ENCODE assay signal across 12 cellular contexts in genomic region chr17:57953219-57953618, GRCh38. TPM values are rescaled to one million over a fixed set of nuclear protein-coding genes. Genes with fewer than 3 reads are reported as not detected.
DNase-seq lines count a peak whose midpoint lies in the region; ATAC-seq, FAIRE-seq and TF ChIP-seq lines count a peak whose summit lies in the region.
"Had no signal": no experiment of that assay in that cellular context is flagged by ENCODE, and none has a peak within 500 bp of the region (broad histone marks: within the 10 kb centered on the region; RNA-seq: fewer than 3 reads in every experiment).

No MANE protein-coding gene starts in this region.

- no peaks in the 10 kb centered on the region for H3K9me3 ChIP-seq in right cardiac atrium (ENCODE audit: control insufficient read depth, low read length)
- H3K9me3 ChIP-seq in esophagus (ENCODE audit: control insufficient read depth in 2 of 2, insufficient read depth in 1 of 2, low read depth in 1 of 2, low read length in 1 of 2): no peaks in the 10 kb centered on the region
- H3K9me3 ChIP-seq in neuronal stem cell (replicated peaks in 1 of 2; ENCODE audit: control insufficient read depth in 2 of 2, insufficient read depth in 1 of 2, low read depth in 1 of 2, low read length in 2 of 2): no peaks in the 10 kb centered on the region
- no peaks in the 10 kb centered on the region for H3K9me3 ChIP-seq in vagina
- no peaks in the 10 kb centered on the region for H3K9me3 ChIP-seq in pancreas

- H3K23ac ChIP-seq in neuronal stem cell (ENCODE audit: low read depth, low read length, poor library complexity): no peak overlapping the region

- no peak overlapping the region for H2BK120ac ChIP-seq in neuronal stem cell (ENCODE audit: low read depth, low read length)

- H3K27ac ChIP-seq in right cardiac atrium (ENCODE audit: low read length) (peak overlapping the region; percentile 98), esophagus (ENCODE audit: low read depth in 2 of 2, low read length in 1 of 2) (peak overlapping the region; percentile 93), neuronal stem cell (replicated peaks; ENCODE audit: low read length) (no peak overlapping the region), vagina (peak overlapping the region; percentile 99), pancreas (peak overlapping the region in 1 of 4 donors; percentile 92)
- H3K27ac ChIP-seq: KMS-11 had no signal

- H3K4me1 ChIP-seq in right cardiac atrium (ENCODE audit: control insufficient read depth, insufficient read depth, low read length) (peaks cover 33% of the 10 kb centered on the region), esophagus (ENCODE audit: control insufficient read depth in 2 of 2, insufficient read depth in 2 of 2, low read length in 1 of 2) (peaks cover 7 to 18% of the 10 kb centered on the region in 2 donors), neuronal stem cell (ENCODE audit: control insufficient read depth in 2 of 2, insufficient read depth in 1 of 2, low read depth in 1 of 2, low read length in 2 of 2) (peaks cover 30 to 43% of the 10 kb centered on the region in 2 donors), vagina (peaks cover 77% of the 10 kb centered on the region), pancreas (peaks cover 0 to 20% (median 0%) of the 10 kb centered on the region in 3 donors)

- no peak for FAIRE-seq in pancreas (lab: Jason Lieb, UNC)

- no peak overlapping the region for H2BK12ac ChIP-seq in neuronal stem cell (ENCODE audit: low read length)

- 77% methylated on average over 1 of the region's 1 CpG for WGBS in right cardiac atrium
- 52 to 76% methylated on average over 1 of the region's 1 CpG for WGBS in esophagus, 2 donors
- no CpG with 5 or more reads among the region's 1 CpG for WGBS in neuronal stem cell (ENCODE audit: extremely low coverage in 2 of 2, insufficient read length in 2 of 2, insufficient replicate concordance in 1 of 2), 2 donors
- WGBS in pancreas, 2 donors: 78 to 91% methylated on average over 1 of the region's 1 CpG

- no peak overlapping the region for H3K4me2 ChIP-seq in neuronal stem cell (ENCODE audit: insufficient read depth, low read length, poor library complexity, severe bottlenecking)
- H3K4me2 ChIP-seq: KMS-11 had no signal

- H3K14ac ChIP-seq in neuronal stem cell (ENCODE audit: low read length): no peak overlapping the region

- TF ChIP-seq CTCF in vagina (IDR thresholded peaks at IDR 0.05) (no peak), pancreas (IDR thresholded peaks at IDR 0.05) (no peak)

- no peak overlapping the region for H2BK5ac ChIP-seq in neuronal stem cell (ENCODE audit: low read length)

- no peak overlapping the region for H2AFZ ChIP-seq in neuronal stem cell (ENCODE audit: low read length)

- DNase-seq in right cardiac atrium (no peak), Right ventricle myocardium superior (no peak), neuronal stem cell (ENCODE audit: low spot score) (no peak), vagina (ENCODE audit: extremely low spot score in 2 of 2) (no peak), pancreas (no peak), NCI-H1694 (lab: John Stamatoyannopoulos, UW) (no peak)
- DNase-seq: activated CD4-positive, alpha-beta T cell treated with anti-CD3 and anti-CD28 coated beads for 48 hours; activated naive CD4-positive, alpha-beta T cell treated with anti-CD3 and anti-CD28 coated beads, Interleukin-2, amount 10 ng/mL, durations not matched to agents 7 days and 5 days; effector memory CD4-positive, alpha-beta T cell had no signal

- H3K9ac ChIP-seq in neuronal stem cell (ENCODE audit: low read depth, low read length, poor library complexity): no peak overlapping the region
- H3K9ac ChIP-seq: KMS-11 had no signal

- no peak overlapping the region for H3K4me3 ChIP-seq in right cardiac atrium (ENCODE audit: low read length)
- H3K4me3 ChIP-seq in esophagus (ENCODE audit: low read depth in 1 of 2, low read length in 2 of 2): no peak overlapping the region
- H3K4me3 ChIP-seq in neuronal stem cell (ENCODE audit: low read length in 2 of 2): no peak overlapping the region
- no peak overlapping the region for H3K4me3 ChIP-seq in vagina
- no peak overlapping the region for H3K4me3 ChIP-seq in pancreas

- no peak overlapping the region for H4K8ac ChIP-seq in neuronal stem cell (ENCODE audit: low read depth, low read length)

- H2AK5ac ChIP-seq in neuronal stem cell (ENCODE audit: low read depth, low read length): peak overlapping the region; percentile 84

- H4K91ac ChIP-seq in neuronal stem cell (ENCODE audit: low read depth, low read length, poor library complexity): no peak overlapping the region

- no peak overlapping the region for H3K18ac ChIP-seq in neuronal stem cell (ENCODE audit: low read length)

- peak overlapping the region; percentile 68 for H2BK15ac ChIP-seq in neuronal stem cell (ENCODE audit: low read length)

- TF ChIP-seq POLR2A in vagina (IDR thresholded peaks at IDR 0.05): no peak

- intact Hi-C loops in right cardiac atrium (cut with DNase I) (loop anchor here in 3 of 4 donors (5.0 to 10.0 kb wide), 3 partner anchors 34 to 61 kb away; partner anchors contain the start of gene VEZF1 (in 1 of the 3)), Right ventricle myocardium superior (cut with DNase I) (loop anchor here (5.0 kb wide), 2 partner anchors 34 to 41 kb away; partner anchors contain the start of gene VEZF1), vagina (cut with DNase I) (loop anchor here (5.0 kb wide), 1 partner anchor 34 kb away; the partner anchor contains the start of gene VEZF1), pancreas (cut with DNase I) (loop anchor here in 1 of 3 donors (10.0 kb wide), 1 partner anchor 58 kb away; no protein-coding TSS in a partner anchor)

- peaks cover 2% of the 10 kb centered on the region for H3K79me1 ChIP-seq in neuronal stem cell (ENCODE audit: low read depth, low read length)

- ATAC-seq in right cardiac atrium (no peak), Right ventricle myocardium superior (ENCODE audit: poor library complexity) (no peak), pancreas (no peak), GM18861 (IDR thresholded peaks at IDR 0.05; ENCODE audit: unreplicated experiment) (no peak)

- H3K4ac ChIP-seq in neuronal stem cell (ENCODE audit: low read length): no peak overlapping the region

- H3K27me3 ChIP-seq in right cardiac atrium (ENCODE audit: control insufficient read depth, insufficient read depth) (no peaks in the 10 kb centered on the region), esophagus (ENCODE audit: control insufficient read depth in 1 of 2, insufficient read depth in 2 of 2, low read length in 2 of 2) (no peaks in the 10 kb centered on the region), neuronal stem cell (ENCODE audit: control insufficient read depth in 3 of 3, insufficient read depth in 3 of 3, low read depth in 1 of 3, low read length in 3 of 3) (peaks cover 0 to 13% (median 0%) of the 10 kb centered on the region in 3 experiments), vagina (no peaks in the 10 kb centered on the region), pancreas (no peaks in the 10 kb centered on the region)

- H3K36me3 ChIP-seq in esophagus (ENCODE audit: control insufficient read depth in 2 of 2, insufficient read depth in 2 of 2, low read length in 1 of 2) (no peaks in the 10 kb centered on the region), neuronal stem cell (replicated peaks in 1 of 2; ENCODE audit: control insufficient read depth in 2 of 2, insufficient read depth in 2 of 2, low read length in 2 of 2) (peaks cover 0 to 10% of the 10 kb centered on the region in 2 donors), vagina (no peaks in the 10 kb centered on the region), pancreas (no peaks in the 10 kb centered on the region)

RNA-seq across cellular contexts. Expression of gene CUEDC1, which starts 2.0 kb away (rescaled TPM):
- total RNA-seq in right cardiac atrium (10 to 100 TPM; 53.1 to 60.5 (median 55.1) TPM), Right ventricle myocardium superior (44.6 TPM), vagina (28.7 TPM), pancreas (10 to 100 TPM; 16.5 to 22.5 (median 21.2) TPM)
- polyA plus RNA-seq in right cardiac atrium (41.0 TPM), esophagus (10 to 100 TPM; 19.9 to 31.1 TPM), pancreas (10 to 100 TPM; 26.4 to 30.4 TPM)
- polyA plus RNA-seq in neuronal stem cell (2013, experiment 1 of 2): 23.4 TPM
- polyA plus RNA-seq in neuronal stem cell (2013, experiment 2 of 2): 22.7 TPM

RNA-seq across cellular contexts. Expression of gene VEZF1, which starts 34.8 kb away (rescaled TPM):
- total RNA-seq in right cardiac atrium: 10 to 100 TPM; 67.4 to 74.6 (median 68.5) TPM
- polyA plus RNA-seq in right cardiac atrium: 20.0 TPM
- total RNA-seq in Right ventricle myocardium superior: 73.7 TPM
- polyA plus RNA-seq in esophagus: 10 to 100 TPM in 1 of 2 donors, 1 to 10 TPM in 1; 8.8 to 10.6 TPM
- polyA plus RNA-seq in neuronal stem cell (2013, experiment 1 of 2): 83.0 TPM
- polyA plus RNA-seq in neuronal stem cell (2013, experiment 2 of 2): 85.4 TPM
- total RNA-seq in vagina: 86.2 TPM
- 10 to 100 TPM; 20.1 to 41.6 (median 25.8) TPM for total RNA-seq in pancreas
- polyA plus RNA-seq in pancreas: 10 to 100 TPM; 11.7 to 21.0 TPM

RNA-seq across cellular contexts. Expression of gene SRSF1, which starts 53.8 kb away (rescaled TPM):
- total RNA-seq in right cardiac atrium (100 to 1,000 TPM in 3 of 4 donors, 10 to 100 TPM in 1; 97.9 to 132 (median 126) TPM), Right ventricle myocardium superior (90.9 TPM), vagina (155 TPM), pancreas (10 to 100 TPM; 37.5 to 95.2 (median 77.0) TPM)
- polyA plus RNA-seq in right cardiac atrium (58.9 TPM), esophagus (10 to 100 TPM; 80.7 to 91.7 TPM), pancreas (10 to 100 TPM; 39.8 to 58.8 TPM)
- polyA plus RNA-seq in neuronal stem cell (2013, experiment 1 of 2): 212 TPM
- polyA plus RNA-seq in neuronal stem cell (2013, experiment 2 of 2): 227 TPM
